ENCODE assay signal across 8 cellular contexts in genomic region chr4:168631241-168632151, GRCh38.
DNase-seq lines count a peak whose midpoint lies in the region; FAIRE-seq and TF ChIP-seq lines count a peak whose summit lies in the region.

No MANE protein-coding gene starts in this region.

- H4K8ac ChIP-seq in mesenchymal stem cell (ENCODE audit: low read length), result no peak overlapping the region

- peak; percentile 53 for FAIRE-seq in endothelial cell of umbilical vein (lab: Jason Lieb, UNC)

- 2% methylated on average over 51 to 52 of the region's 54 CpGs for WGBS in GM23248 (ENCODE audit: low coverage in 1 of 2, low lambda C conversion rate in 2 of 2, missing lambda C conversion rate in 2 of 2), 2 experiments
- under 1% methylated on average over 41 of the region's 54 CpGs for WGBS in mesenchymal stem cell
- WGBS in transverse colon (ENCODE audit: low coverage in 1 of 2), 2 donors, result 2 to 3% methylated on average over 18 to 50 of the region's 54 CpGs

- peak overlapping the region in 1 of 2 experiments; percentile 53 for H3K14ac ChIP-seq in mesenchymal stem cell (ENCODE audit: low read length in 2 of 2)

- H3K79me2 ChIP-seq in GM23248 (ENCODE audit: insufficient read depth), result no peaks in the 10 kb centered on the region
- H3K79me2 ChIP-seq in endothelial cell of umbilical vein (ENCODE audit: control insufficient read depth, insufficient read depth, low read length), result no peaks in the 10 kb centered on the region

- H3K9me3 ChIP-seq in GM23248 (ENCODE audit: low read depth) (no peaks in the 10 kb centered on the region), endothelial cell of umbilical vein (replicated peaks; ENCODE audit: control insufficient read depth, insufficient read depth, low read length) (no peaks in the 10 kb centered on the region), mesenchymal stem cell (ENCODE audit: control insufficient read depth, low read length) (no peaks in the 10 kb centered on the region), transverse colon (no peaks in the 10 kb centered on the region)

- H3K9me2 ChIP-seq in GM23248 (ENCODE audit: insufficient read depth), result no peaks in the 10 kb centered on the region

- H3K4ac ChIP-seq in mesenchymal stem cell (ENCODE audit: low read depth in 1 of 2, low read length in 2 of 2), result peak overlapping the region in 1 of 2 experiments; percentile 60

- no peaks in the 10 kb centered on the region for H3K79me1 ChIP-seq in mesenchymal stem cell (replicated peaks; ENCODE audit: low read length, poor library complexity, severe bottlenecking)

- H2AK5ac ChIP-seq in mesenchymal stem cell (ENCODE audit: low read length, severe bottlenecking), result no peak overlapping the region

- intact Hi-C loops in endothelial cell of umbilical vein (cut with micrococcal nuclease), result loop anchor here (1.0 to 2.0 kb wide), 8 partner anchors 19 to 448 kb away; no protein-coding TSS in a partner anchor
- intact Hi-C loops in transverse colon (cut with DNase I; ENCODE audit: low total_unique reads), result loop anchor here (2.0 kb wide), 1 partner anchor 47 kb away; no protein-coding TSS in a partner anchor

- H3K4me2 ChIP-seq in GM23248 (ENCODE audit: unreplicated experiment) (peak overlapping the region; percentile 95), endothelial cell of umbilical vein (ENCODE audit: insufficient read depth, low read length) (peak overlapping the region; percentile 83), mesenchymal stem cell (ENCODE audit: low read length, poor library complexity, severe bottlenecking) (peak overlapping the region; percentile 66)

- dilution Hi-C loops in endothelial cell of umbilical vein (cut with MboI; ENCODE audit: extremely low pct_ligation_motif_present, low sequenced_read_pairs), result no loop called here

- H2AFZ ChIP-seq in GM23248 (peak overlapping the region; percentile 75), endothelial cell of umbilical vein (ENCODE audit: low read depth, low read length) (peak overlapping the region; percentile 95), mesenchymal stem cell (ENCODE audit: low read depth, low read length) (peak overlapping the region; percentile 30)

- POLR2A ChIA-PET in endothelial cell of umbilical vein (lab: Charles Lee), result interaction anchor here (1.2 to 1.6 kb wide), 3 partner anchors 11 to 200 kb away, joined by 3 to 4 read pairs (median 3); no protein-coding TSS in a partner anchor

- CTCF ChIA-PET in endothelial cell of umbilical vein (lab: Charles Lee), result interaction anchor here (0.9 to 2.1 kb wide), 17 partner anchors 8 to 448 kb away, joined by 3 to 23 read pairs (median 4); no protein-coding TSS in a partner anchor

- H3K9me1 ChIP-seq in endothelial cell of umbilical vein (replicated peaks; ENCODE audit: control insufficient read depth, extremely low read depth, insufficient read depth, low read length), result no peaks in the 10 kb centered on the region

- no peak overlapping the region for H4K91ac ChIP-seq in mesenchymal stem cell (ENCODE audit: low read length)

- no TSS peak for BruUV-seq in endothelial cell of umbilical vein (replicated peaks; lab: Mats Ljungman, UMichigan)

- peak overlapping the region in 1 of 2 experiments; percentile 75 for H3K18ac ChIP-seq in mesenchymal stem cell (ENCODE audit: low read depth in 1 of 2, low read length in 2 of 2)

- H3K27ac ChIP-seq in GM23248, result no peak overlapping the region
- peak overlapping the region; percentile 42 for H3K27ac ChIP-seq in endothelial cell of umbilical vein (ENCODE audit: insufficient read depth, low read depth, low read length)
- H3K27ac ChIP-seq in mesenchymal stem cell (ENCODE audit: low read length, poor library complexity, severe bottlenecking), result peak overlapping the region; percentile 63
- H3K27ac ChIP-seq in transverse colon, result peak overlapping the region; percentile 31 to 86 (median 84)

- TF ChIP-seq CTCF in endothelial cell of umbilical vein (IDR thresholded peaks at IDR 0.05; ENCODE audit: extremely low read depth in 1 of 2, insufficient read depth in 1 of 2, low read depth in 1 of 2, low read length in 2 of 2), result peak; percentile 28 to 59
- peak; percentile 42 to 59 (median 57) for TF ChIP-seq CTCF in transverse colon (IDR thresholded peaks at IDR 0.05)

- no peak overlapping the region for H3K23ac ChIP-seq in mesenchymal stem cell (ENCODE audit: low read length in 2 of 2)

- no peak for TF ChIP-seq POLR2A in endothelial cell of umbilical vein (IDR thresholded peaks at IDR 0.05; ENCODE audit: low read depth, low read length)
- no peak for TF ChIP-seq POLR2A in transverse colon (IDR thresholded peaks at IDR 0.05)

- H3K27me3 ChIP-seq in GM23248 (replicated peaks; ENCODE audit: insufficient read depth) (peaks cover 4% of the 10 kb centered on the region; the same call in 1 of the 2 replicates), endothelial cell of umbilical vein (ENCODE audit: control insufficient read depth in 2 of 2, insufficient read depth in 2 of 2, low read length in 2 of 2) (no peaks in the 10 kb centered on the region), mesenchymal stem cell (ENCODE audit: control insufficient read depth in 1 of 2, insufficient read depth in 1 of 2, low read length in 2 of 2) (no peaks in the 10 kb centered on the region), transverse colon (peaks cover 5% of the 10 kb centered on the region)

- peaks cover 43% of the 10 kb centered on the region for H3K4me1 ChIP-seq in GM23248 (ENCODE audit: insufficient read depth)
- H3K4me1 ChIP-seq in endothelial cell of umbilical vein (ENCODE audit: control insufficient read depth, extremely low read depth, insufficient read depth, low read length), result peaks cover 27% of the 10 kb centered on the region
- peaks cover 12% of the 10 kb centered on the region for H3K4me1 ChIP-seq in mesenchymal stem cell (ENCODE audit: control insufficient read depth, insufficient read depth, low read depth, low read length)
- H3K4me1 ChIP-seq in transverse colon, result peaks cover 0 to 25% (median 5%) of the 10 kb centered on the region in 4 donors

- no peak overlapping the region for H2BK5ac ChIP-seq in mesenchymal stem cell (ENCODE audit: low read depth, low read length, poor library complexity, severe bottlenecking)

- no peak overlapping the region for H2BK120ac ChIP-seq in mesenchymal stem cell (ENCODE audit: low read depth, low read length)

- H3F3A ChIP-seq in GM23248 (ENCODE audit: insufficient read depth), result peaks cover 50% of the 10 kb centered on the region

- H4K20me1 ChIP-seq in GM23248 (ENCODE audit: insufficient read depth), result no peaks in the 10 kb centered on the region
- H4K20me1 ChIP-seq in endothelial cell of umbilical vein (replicated peaks; ENCODE audit: control insufficient read depth, extremely low read depth, insufficient read depth, low read length), result no peaks in the 10 kb centered on the region

- H3K9ac ChIP-seq in GM23248, result peak overlapping the region; percentile 44
- H3K9ac ChIP-seq in endothelial cell of umbilical vein (replicated peaks; ENCODE audit: extremely low read depth, insufficient read depth, low read length), result peak overlapping the region; percentile 36
- peak overlapping the region; percentile 81 for H3K9ac ChIP-seq in mesenchymal stem cell (ENCODE audit: low read length)

- no peaks in the 10 kb centered on the region for H3K36me3 ChIP-seq in GM23248 (ENCODE audit: low read depth)
- H3K36me3 ChIP-seq in endothelial cell of umbilical vein (ENCODE audit: control insufficient read depth in 2 of 2, extremely low read depth in 1 of 2, insufficient read depth in 2 of 2, low read length in 2 of 2), result no peaks in the 10 kb centered on the region
- H3K36me3 ChIP-seq in mesenchymal stem cell (ENCODE audit: control insufficient read depth in 1 of 2, insufficient read depth in 2 of 2, low read depth in 1 of 2, low read length in 2 of 2), result no peaks in the 10 kb centered on the region
- H3K36me3 ChIP-seq in transverse colon, result no peaks in the 10 kb centered on the region

- in situ Hi-C loops in GM23248 (cut with MboI), result no loop called here
- in situ Hi-C loops in transverse colon (cut with MboI; ENCODE audit: low pct_ligation_motif_present in 1 of 4, low pct_unique_long_range_greater_than_20kb in 1 of 4, low sequenced_read_pairs in 3 of 4), result no loop called here

- peak; percentile 45 for DNase-seq in AG08395 (ENCODE audit: low spot score)
- DNase-seq in GM23248, result peak; percentile 79
- peak; percentile 62 for DNase-seq in RPMI7951 (ENCODE audit: low read depth)
- DNase-seq in endothelial cell of umbilical vein (ENCODE audit: low read depth, low spot score), result peak; percentile 72
- DNase-seq in mesenchymal stem cell, result peak; percentile 80
- DNase-seq in transverse colon, result peak; percentile 60
- no peak for DNase-seq in activated gamma-delta T cell treated with Interleukin-2 at 50 U/mL for 16 hours
- DNase-seq in putamen (ENCODE audit: low spot score), result no peak

- H3K4me3 ChIP-seq in GM23248 (peak overlapping the region; percentile 71), endothelial cell of umbilical vein (replicated peaks in 1 of 3; ENCODE audit: insufficient read depth in 1 of 3, low read depth in 1 of 3, low read length in 3 of 3) (peak overlapping the region; percentile 38 to 77 (median 51)), mesenchymal stem cell (ENCODE audit: insufficient read depth in 1 of 2, low read depth in 1 of 2, low read length in 2 of 2) (peak overlapping the region; percentile 64 to 83), transverse colon (peak overlapping the region; percentile 30 to 70 (median 58))

- no peak for TF ChIP-seq EP300 in transverse colon (IDR thresholded peaks at IDR 0.05; ENCODE audit: low read depth)

- H2BK12ac ChIP-seq in mesenchymal stem cell (ENCODE audit: low read length in 2 of 2), result peak overlapping the region in 1 of 2 experiments; percentile 75

- H2BK15ac ChIP-seq in mesenchymal stem cell (ENCODE audit: low read depth, poor library complexity, severe bottlenecking), result no peak overlapping the region

TF ChIP-seq in endothelial cell of umbilical vein, 7 proteins besides CTCF, POLR2A, EP300 and RAD21:
- TF ChIP-seq FOS (IDR thresholded peaks at IDR 0.05; ENCODE audit: borderline replicate concordance, insufficient read depth, low read length) (no peak), POLR2AphosphoS5 (IDR thresholded peaks at IDR 0.05; ENCODE audit: insufficient read depth, low read depth, low read length) (peak; percentile 37)

Comparison
In these comparisons a context has a peak if more than half of its experiments do, and no peak if none do; other contexts are left out.
1. DNase-seq: peak in AG08395 (single experiment), GM23248 (single experiment), RPMI7951 (single experiment), endothelial cell of umbilical vein (single experiment), mesenchymal stem cell (single experiment) and transverse colon (single experiment); none in activated gamma-delta T cell treated with Interleukin-2 at 50 U/mL for 16 hours (single experiment) and putamen (single experiment).
2. H2AFZ ChIP-seq: peak in every context shown above with its lines; median percentile 95 in endothelial cell of umbilical vein; 75 in GM23248; 30 in mesenchymal stem cell.
3. Peak in every context shown above with its lines, with median percentiles within 50 percentile points of each other: H3K4me2 ChIP-seq, H3K4me3 ChIP-seq and H3K9ac ChIP-seq.